Comparison of ENCODE assay signal across 8 cellular contexts in genomic region chr5:178860615-178861014, GRCh38. TPM values are rescaled to one million over a fixed set of nuclear protein-coding genes. Genes with fewer than 3 reads are reported as not detected.
DNase-seq lines count a peak whose midpoint lies in the region; ATAC-seq and TF ChIP-seq lines count a peak whose summit lies in the region.
"Not testable (repeated sequence)": the region's sequence is repeated elsewhere in the genome, so short reads cannot be mapped to it uniquely, and the experiment has no call there.

No MANE protein-coding gene starts in this region.

- not testable (repeated sequence) for H3K27ac ChIP-seq in SU-DHL-6 (ENCODE audit: low read depth, low read length)
- H3K27ac ChIP-seq in cardiac muscle cell (peak overlapping the region; percentile 93), sigmoid colon (peak overlapping the region; percentile 86 to 92 (median 87)), uterus (peak overlapping the region; percentile 69 to 84)

- H3K9me3 Mint-ChIP-seq in chondrocyte (ENCODE audit: low read depth) = not testable (repeated sequence)
- H3K9me3 Mint-ChIP-seq in mesothelial cell of epicardium = peaks cover 11% of the 10 kb centered on the region

- peak overlapping the region; percentile 76 for H3K4me3 ChIP-seq in GM06990 (replicated peaks; ENCODE audit: low read depth, low read length)
- peak overlapping the region; percentile 57 for H3K4me3 ChIP-seq in SU-DHL-6 (ENCODE audit: insufficient read depth, low read length, poor library complexity, severe bottlenecking)
- peak overlapping the region; percentile 99 for H3K4me3 ChIP-seq in cardiac muscle cell
- peak overlapping the region; percentile 63 to 98 (median 78) for H3K4me3 ChIP-seq in sigmoid colon
- peak overlapping the region; percentile 43 to 95 for H3K4me3 ChIP-seq in uterus

- ATAC-seq in HG03135 (IDR thresholded peaks at IDR 0.05; ENCODE audit: unreplicated experiment) = peak; percentile 6

- not testable (repeated sequence) for H2AFZ ChIP-seq in SU-DHL-6 (ENCODE audit: low read depth, low read length, severe bottlenecking)

- DNase-seq in GM06990 (ENCODE audit: extremely low read depth, insufficient read length); chondrocyte (ENCODE audit: low spot score); cardiac muscle cell (ENCODE audit: low read depth in 1 of 2, low spot score in 1 of 2); mesothelial cell of epicardium (ENCODE audit: low spot score in 2 of 2, unreplicated experiment in 2 of 2); sigmoid colon; uterus: not testable (repeated sequence)

- H3K9me3 ChIP-seq in SU-DHL-6 (ENCODE audit: insufficient read depth, low read length); cardiac muscle cell (ENCODE audit: low read depth); sigmoid colon; uterus: not testable (repeated sequence)

- H3K9ac ChIP-seq in SU-DHL-6 (ENCODE audit: low read length) = not testable (repeated sequence)

- not testable (repeated sequence) for H3K27ac Mint-ChIP-seq in chondrocyte (ENCODE audit: unreplicated experiment); mesothelial cell of epicardium

- H3K27me3 ChIP-seq in GM06990 (replicated peaks; ENCODE audit: control insufficient read depth, insufficient read depth, low read length); SU-DHL-6 (ENCODE audit: low read length); cardiac muscle cell; sigmoid colon; uterus: not testable (repeated sequence)

- H3K4me2 ChIP-seq in SU-DHL-6 (ENCODE audit: low read depth, low read length, poor library complexity, severe bottlenecking) = not testable (repeated sequence)

- 1 to 4% methylated on average over 13 to 15 of the region's 31 CpGs for WGBS in sigmoid colon, 2 donors

- TF ChIP-seq EP300 in sigmoid colon (IDR thresholded peaks at IDR 0.05) = not testable (repeated sequence)

- not testable (repeated sequence) for H3K36me3 Mint-ChIP-seq in chondrocyte (ENCODE audit: low read depth); mesothelial cell of epicardium

- H3K4me3 Mint-ChIP-seq in chondrocyte (ENCODE audit: unreplicated experiment) = peak overlapping the region; percentile 77
- H3K4me3 Mint-ChIP-seq in mesothelial cell of epicardium = peak overlapping the region; percentile 73

- not testable (repeated sequence) for H3K9me2 ChIP-seq in SU-DHL-6 (replicated peaks; ENCODE audit: insufficient read depth, low read length)

- not testable (repeated sequence) for H3K27me3 Mint-ChIP-seq in chondrocyte (ENCODE audit: low read depth); mesothelial cell of epicardium (ENCODE audit: low read depth)

- intact Hi-C loops in sigmoid colon (cut with DNase I) = loop anchor here (5.0 kb wide), 1 partner anchor 233 kb away; the partner anchor contains the start of gene CLK4
- intact Hi-C loops in uterus (cut with DNase I; ENCODE audit: low total_unique reads) = not testable (repeated sequence)

- TF ChIP-seq POLR2A in sigmoid colon (IDR thresholded peaks at IDR 0.05); uterus (IDR thresholded peaks at IDR 0.05): not testable (repeated sequence)

- not testable (repeated sequence) for H4K20me1 ChIP-seq in SU-DHL-6 (ENCODE audit: low read depth, low read length)

- not testable (repeated sequence) for H3F3A ChIP-seq in SU-DHL-6 (ENCODE audit: insufficient read depth)

- H3K79me2 ChIP-seq in SU-DHL-6 (ENCODE audit: insufficient read depth, low read length) = not testable (repeated sequence)

- TF ChIP-seq CTCF in GM06990 (IDR thresholded peaks at IDR 0.05; ENCODE audit: insufficient read depth, low read length, poor library complexity, severe bottlenecking); SU-DHL-6 (IDR thresholded peaks at IDR 0.05; ENCODE audit: insufficient read depth, low read length, poor library complexity, severe bottlenecking); chondrocyte (IDR thresholded peaks at IDR 0.05); cardiac muscle cell (IDR thresholded peaks at IDR 0.05; ENCODE audit: low read depth, low read length); mesothelial cell of epicardium (IDR thresholded peaks at IDR 0.05; ENCODE audit: unreplicated experiment); sigmoid colon (IDR thresholded peaks at IDR 0.05); uterus (IDR thresholded peaks at IDR 0.05): not testable (repeated sequence)

- H3K4me1 ChIP-seq in cardiac muscle cell (ENCODE audit: low read depth); uterus: not testable (repeated sequence)
- peaks cover 0 to 21% (median 14%) of the 10 kb centered on the region in 4 donors for H3K4me1 ChIP-seq in sigmoid colon

- not testable (repeated sequence) for H3K36me3 ChIP-seq in GM06990 (ENCODE audit: control insufficient read depth, insufficient read depth, low read length); SU-DHL-6 (ENCODE audit: low read length); cardiac muscle cell; uterus
- peaks cover 0 to 14% (median 3%) of the 10 kb centered on the region in 4 donors for H3K36me3 ChIP-seq in sigmoid colon

- H3K4me1 Mint-ChIP-seq in chondrocyte (ENCODE audit: low read depth) (peaks cover 21% of the 10 kb centered on the region), mesothelial cell of epicardium (peaks cover 18% of the 10 kb centered on the region)

RNA-seq across cellular contexts. Expression of gene ZNF354B, which starts 0.9 kb away (rescaled TPM):
- total RNA-seq in chondrocyte (12.8 to 13.9 TPM (median 13.4 TPM) in 3 replicates), cardiac muscle cell (10.4 and 22.0 TPM in 2 replicates), mesothelial cell of epicardium (27.4 to 28.7 TPM (median 28.2 TPM) in 3 replicates), sigmoid colon (10 to 100 TPM; 13.3 to 23.5 (median 18.6) TPM), uterus (10 to 100 TPM; 24.1 to 49.7 (median 28.3) TPM)
- polyA plus RNA-seq in cardiac muscle cell (11.4 and 20.5 TPM in 2 replicates), sigmoid colon (1 to 10 TPM in 2 of 3 donors, under 1 TPM in 1; 0.92 to 6.3 (median 1.2) TPM)

RNA-seq across cellular contexts. Expression of gene ZFP2, which starts 35.1 kb away (rescaled TPM):
- total RNA-seq in chondrocyte (1.6 to 2.1 TPM (median 1.7 TPM) in 3 replicates), cardiac muscle cell (0.70 and 2.0 TPM in 2 replicates), mesothelial cell of epicardium (3.8 to 4.3 TPM (median 4.0 TPM) in 3 replicates), sigmoid colon (1 to 10 TPM; 3.5 to 5.4 (median 3.9) TPM), uterus (1 to 10 TPM in 3 of 4 donors, under 1 TPM in 1; 0.26 to 8.4 (median 3.7) TPM)
- polyA plus RNA-seq in cardiac muscle cell (2.0 and 3.8 TPM in 2 replicates), sigmoid colon (1 to 10 TPM in 1 of 3 donors, under 1 TPM in 1, not detected in 1; 0.70 to 1.2 TPM)
